ENCODE assay signal across 12 cellular contexts in the genomic region with DNA sequence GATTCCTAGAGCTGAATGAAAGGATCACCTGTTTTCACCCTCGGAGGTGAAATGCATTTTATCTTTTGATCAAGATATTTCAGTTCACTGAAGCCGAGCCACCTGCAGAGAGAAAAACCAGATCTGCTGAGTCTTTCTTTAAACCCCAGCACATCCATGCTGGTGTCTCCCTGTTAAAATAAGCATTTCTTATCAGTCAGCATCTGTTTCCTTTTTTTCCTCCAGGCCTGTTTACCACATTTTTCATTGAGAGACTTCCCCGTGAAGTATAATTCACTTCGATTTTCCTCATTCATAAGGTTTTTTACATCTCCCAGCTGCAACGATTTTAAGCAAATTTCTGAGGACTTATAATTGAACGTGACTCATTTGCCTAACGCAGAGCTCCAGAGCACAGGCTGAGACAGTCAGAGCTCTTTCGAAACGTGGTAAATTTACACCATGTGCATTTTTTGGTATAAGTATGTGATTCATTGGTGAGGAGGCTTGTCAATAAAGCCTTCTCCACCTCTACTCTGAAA.
DNase-seq lines count a peak whose midpoint lies in the region; ATAC-seq lines count a peak whose summit lies in the region.
"Had no signal": no experiment of that assay in that cellular context is flagged by ENCODE, and none has a peak within 500 bp of the region (broad histone marks: within the 10 kb centered on the region; RNA-seq: fewer than 3 reads in every experiment).

No MANE protein-coding gene starts in this region.

- ATAC-seq in activated naive CD8-positive, alpha-beta T cell treated with anti-CD3 and anti-CD28 coated beads, Interleukin-2, amount 50 U/mL, for 24 hours = peak; percentile 49
- ATAC-seq in T-helper 17 cell = no peak
- ATAC-seq in stimulated activated memory B cell treated with anti-CD40 and anti-IgM and Interleukin-4, amounts not matched to agents 10 μg/mL and 1 μg/mL and 100 μg/mL, for 72 hours = no peak

- peaks cover 5% of the 10 kb centered on the region for H3K9me3 Mint-ChIP-seq in activated naive CD8-positive, alpha-beta T cell treated with anti-CD3 and anti-CD28 coated beads, Interleukin-2, amount 50 U/mL, for 24 hours
- H3K9me3 Mint-ChIP-seq in stimulated activated memory B cell treated with anti-CD40 and anti-IgM and Interleukin-4, amounts not matched to agents 10 μg/mL and 1 μg/mL and 100 μg/mL, for 72 hours = no peaks in the 10 kb centered on the region

- peak; percentile 81 for DNase-seq in AG08395 (ENCODE audit: low spot score)
- DNase-seq in HS-5 (ENCODE audit: low read depth) = peak; percentile 50
- no peak for DNase-seq in activated naive CD8-positive, alpha-beta T cell treated with anti-CD3 and anti-CD28 coated beads, Interleukin-2, amount 50 U/mL, for 24 hours
- peak; percentile 70 for DNase-seq in islet precursor cell
- no peak for DNase-seq in T-helper 17 cell
- no peak for DNase-seq in NAMALWA (ENCODE audit: low spot score)
- no peak for DNase-seq in NCI-H2227 (lab: John Stamatoyannopoulos, UW; ENCODE audit: unreplicated experiment)
- DNase-seq: activated T-cell treated with anti-CD3 and anti-CD28 coated beads, Interleukin-2, amount 50 U/mL, for 48 hours; naive B cell; NCI-H2029; SW 1271 had no signal

- no peak overlapping the region for H3K4me3 Mint-ChIP-seq in activated naive CD8-positive, alpha-beta T cell treated with anti-CD3 and anti-CD28 coated beads, Interleukin-2, amount 50 U/mL, for 24 hours
- no peak overlapping the region for H3K4me3 Mint-ChIP-seq in T-helper 17 cell
- no peak overlapping the region for H3K4me3 Mint-ChIP-seq in stimulated activated memory B cell treated with anti-CD40 and anti-IgM and Interleukin-4, amounts not matched to agents 10 μg/mL and 1 μg/mL and 100 μg/mL, for 72 hours
- H3K4me3 Mint-ChIP-seq: naive B cell had no signal

- H3K27me3 Mint-ChIP-seq in activated naive CD8-positive, alpha-beta T cell treated with anti-CD3 and anti-CD28 coated beads, Interleukin-2, amount 50 U/mL, for 24 hours = peaks cover 10% of the 10 kb centered on the region
- no peaks in the 10 kb centered on the region for H3K27me3 Mint-ChIP-seq in T-helper 17 cell
- peaks cover 6% of the 10 kb centered on the region for H3K27me3 Mint-ChIP-seq in stimulated activated memory B cell treated with anti-CD40 and anti-IgM and Interleukin-4, amounts not matched to agents 10 μg/mL and 1 μg/mL and 100 μg/mL, for 72 hours

- H3K27ac Mint-ChIP-seq in activated naive CD8-positive, alpha-beta T cell treated with anti-CD3 and anti-CD28 coated beads, Interleukin-2, amount 50 U/mL, for 24 hours = no peak overlapping the region
- no peak overlapping the region for H3K27ac Mint-ChIP-seq in T-helper 17 cell
- no peak overlapping the region for H3K27ac Mint-ChIP-seq in stimulated activated memory B cell treated with anti-CD40 and anti-IgM and Interleukin-4, amounts not matched to agents 10 μg/mL and 1 μg/mL and 100 μg/mL, for 72 hours

- H3K9me3 ChIP-seq in T-helper 17 cell (ENCODE audit: control insufficient read depth, low read length, poor library complexity, severe bottlenecking) = no peaks in the 10 kb centered on the region

- no peaks in the 10 kb centered on the region for H3K36me3 Mint-ChIP-seq in activated naive CD8-positive, alpha-beta T cell treated with anti-CD3 and anti-CD28 coated beads, Interleukin-2, amount 50 U/mL, for 24 hours (ENCODE audit: low read depth)
- H3K36me3 Mint-ChIP-seq in T-helper 17 cell (ENCODE audit: low read depth) = no peaks in the 10 kb centered on the region
- H3K36me3 Mint-ChIP-seq in stimulated activated memory B cell treated with anti-CD40 and anti-IgM and Interleukin-4, amounts not matched to agents 10 μg/mL and 1 μg/mL and 100 μg/mL, for 72 hours = no peaks in the 10 kb centered on the region
- H3K36me3 Mint-ChIP-seq: naive B cell had no signal

- H3K4me1 Mint-ChIP-seq in activated naive CD8-positive, alpha-beta T cell treated with anti-CD3 and anti-CD28 coated beads, Interleukin-2, amount 50 U/mL, for 24 hours = peaks cover 9% of the 10 kb centered on the region
- peaks cover 3% of the 10 kb centered on the region for H3K4me1 Mint-ChIP-seq in T-helper 17 cell
- peaks cover 13% of the 10 kb centered on the region for H3K4me1 Mint-ChIP-seq in stimulated activated memory B cell treated with anti-CD40 and anti-IgM and Interleukin-4, amounts not matched to agents 10 μg/mL and 1 μg/mL and 100 μg/mL, for 72 hours

Comparison
In these comparisons a context has a peak if more than half of its experiments do, and no peak if none do; other contexts are left out.
1. DNase-seq: peak in AG08395 (single experiment), HS-5 (single experiment) and islet precursor cell (single experiment); none in activated naive CD8-positive, alpha-beta T cell treated with anti-CD3 and anti-CD28 coated beads, Interleukin-2, amount 50 U/mL, for 24 hours (single experiment), T-helper 17 cell (0 of 3), NAMALWA (single experiment) and NCI-H2227 (single experiment).